ENCODE assay signal across 34 cellular contexts in the genomic region with DNA sequence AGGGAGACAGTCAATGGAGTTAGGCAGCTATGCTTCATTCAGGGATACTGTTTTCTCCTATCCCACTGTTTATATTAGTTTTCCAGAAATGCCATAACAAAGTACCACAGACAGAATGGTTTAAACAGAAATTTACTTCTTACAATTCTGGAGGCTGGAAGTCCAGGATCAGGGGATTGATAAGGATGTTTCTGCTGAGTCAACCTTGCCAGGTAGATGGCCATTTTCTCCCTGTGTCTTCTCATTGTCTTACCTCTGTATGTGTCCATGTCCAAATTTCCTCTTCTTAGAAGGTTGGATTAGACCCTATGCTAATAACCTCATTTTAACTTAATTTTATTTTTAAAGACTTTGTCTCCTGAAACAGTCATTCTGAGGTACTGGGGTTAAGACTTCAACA. TPM values are rescaled to one million over a fixed set of nuclear protein-coding genes. Genes with fewer than 3 reads are reported as not detected.
"Had no signal": no experiment of that assay in that cellular context is flagged by ENCODE, and none has a peak within 500 bp of the region (broad histone marks: within the 10 kb centered on the region; RNA-seq: fewer than 3 reads in every experiment).

No MANE protein-coding gene starts in this region.

- H3K36me3 ChIP-seq: WERI-Rb-1 had no signal

- ATAC-seq: activated CD4-positive, alpha-beta T cell treated with anti-CD3 and anti-CD28 coated beads for 36 hours; activated CD4-positive, CD25-positive, alpha-beta regulatory T cell treated with anti-CD3 and anti-CD28 coated beads, Interleukin-2, amount 50 U/mL, for 24 hours; activated CD8-positive, alpha-beta memory T cell treated with anti-CD3 and anti-CD28 coated beads, Interleukin-2, amount 10 ng/mL, durations not matched to agents 7 days and 5 days; activated CD8-positive, alpha-beta T cell treated with anti-CD3 and anti-CD28 coated beads for 36 hours; activated CD8-positive, alpha-beta T cell treated with anti-CD3 and anti-CD28 coated beads, Interleukin-2, amount 10 ng/mL, durations not matched to agents 7 days and 5 days; T-helper 17 cell; WTC11 had no signal

- FAIRE-seq: TTC549 had no signal

- H3K27ac ChIP-seq: VCaP, WERI-Rb-1 had no signal

- DNase-seq: activated B cell treated with CpG ODN at 0.5 μM for 24 hours; activated CD4-positive, alpha-beta memory T cell treated with anti-CD3 and anti-CD28 coated beads for 36 hours; activated CD4-positive, alpha-beta memory T cell treated with anti-CD3 and anti-CD28 coated beads, Interleukin-2, amount 10 ng/mL, durations not matched to agents 7 days and 5 days; activated CD4-positive, alpha-beta T cell treated with anti-CD3 and anti-CD28 coated beads for 1 hour; activated CD4-positive, alpha-beta T cell treated with anti-CD3 and anti-CD28 coated beads for 36 hours; activated CD4-positive, alpha-beta T cell treated with anti-CD3 and anti-CD28 coated beads for 4 hours; activated CD4-positive, alpha-beta T cell treated with anti-CD3 and anti-CD28 coated beads for 48 hours; activated CD4-positive, alpha-beta T cell treated with anti-CD3 and anti-CD28 coated beads, Interleukin-2, amount 10 ng/mL, durations not matched to agents 24 days and 14 days; activated CD4-positive, alpha-beta T cell treated with anti-CD3 and anti-CD28 coated beads, Interleukin-2, amount 10 ng/mL, durations not matched to agents 7 days and 5 days; activated CD4-positive, alpha-beta T cell treated with anti-CD3 and anti-CD28 coated beads, Interleukin-2, amount 50 U/mL, for 1 hour; activated CD4-positive, alpha-beta T cell treated with anti-CD3 and anti-CD28 coated beads, Interleukin-2, amount 50 U/mL, for 4 hours; activated CD4-positive, alpha-beta T cell treated with anti-CD3 and anti-CD28 coated beads, Interleukin-2, amount 50 U/mL, for 48 hours; activated CD4-positive, CD25-positive, alpha-beta regulatory T cell; activated CD4-positive, CD25-positive, alpha-beta regulatory T cell treated with anti-CD3 and anti-CD28 coated beads, Interleukin-2, amount 50 U/mL, for 72 hours; activated CD8-positive, alpha-beta memory T cell treated with anti-CD3 and anti-CD28 coated beads for 24 hours; activated CD8-positive, alpha-beta memory T cell treated with anti-CD3 and anti-CD28 coated beads, Interleukin-2, amount 10 ng/mL, durations not matched to agents 7 days and 5 days; activated CD8-positive, alpha-beta memory T cell treated with anti-CD3 and anti-CD28 coated beads, Interleukin-2, amount 50 U/mL, for 4 hours; activated CD8-positive, alpha-beta memory T cell treated with anti-CD3 and anti-CD28 coated beads, Interleukin-2, amount 50 U/mL, for 48 hours; activated CD8-positive, alpha-beta T cell treated with anti-CD3 and anti-CD28 coated beads for 36 hours; activated CD8-positive, alpha-beta T cell treated with anti-CD3 and anti-CD28 coated beads, Interleukin-2, amount 10 ng/mL, durations not matched to agents 7 days and 5 days; activated T-cell treated with anti-CD3 and anti-CD28 coated beads for 4 hours; activated T-cell treated with anti-CD3 and anti-CD28 coated beads, Interleukin-2, amount 50 U/mL, for 1 hour; T-helper 1 cell; T-helper 17 cell; T-helper 2 cell; T-helper 9 cell; T1000; WERI-Rb-1 had no signal

RNA-seq across cellular contexts. Expression of a gene that starts 20.5 kb away (rescaled TPM):
- total RNA-seq: activated B cell treated with CpG ODN at 0.5 μM for 24 hours; activated CD4-positive, alpha-beta memory T cell treated with anti-CD3 and anti-CD28 coated beads for 36 hours; activated CD4-positive, alpha-beta T cell treated with anti-CD3 and anti-CD28 coated beads, Interleukin-2, amount 10 ng/mL, durations not matched to agents 24 days and 14 days; activated CD8-positive, alpha-beta memory T cell treated with anti-CD3 and anti-CD28 coated beads for 36 hours; activated CD8-positive, alpha-beta memory T cell treated with anti-CD3 and anti-CD28 coated beads, Interleukin-2, amount 10 ng/mL, durations not matched to agents 7 days and 5 days; activated CD8-positive, alpha-beta T cell treated with anti-CD3 and anti-CD28 coated beads for 36 hours; activated CD8-positive, alpha-beta T cell treated with anti-CD3 and anti-CD28 coated beads, Interleukin-2, amount 10 ng/mL, durations not matched to agents 7 days and 5 days; T-helper 1 cell treated with Interleukin-12 subunit alpha and Interleukin-12 subunit beta and Interleukin-4 antibody, amounts not matched to agents 30 ng/mL and 1 ng/mL, for 36 hours; T-helper 17 cell; WTC11 had no signal
